7 cellular contexts compared by ENCODE assay signal in genomic region chr12:47306733-47307679, GRCh38.
DNase-seq lines count a peak whose midpoint lies in the region; ATAC-seq and TF ChIP-seq lines count a peak whose summit lies in the region.
"Not testable (repeated sequence)": the region's sequence is repeated elsewhere in the genome, so short reads cannot be mapped to it uniquely, and the experiment has no call there.

No MANE protein-coding gene starts in this region.

- H3K27me3 Mint-ChIP-seq in activated CD4-positive, alpha-beta memory T cell treated with anti-CD3 and anti-CD28 coated beads for 36 hours; activated naive CD4-positive, alpha-beta T cell treated with anti-CD3 and anti-CD28 coated beads, Interleukin-2, amount 50 U/mL, for 24 hours; memory B cell: not testable (repeated sequence)

- not testable (repeated sequence) for H3K27me3 ChIP-seq in PC-3 (ENCODE audit: low read length)

- not testable (repeated sequence) for H3K9me3 ChIP-seq in PC-3 (ENCODE audit: low read length)

- H3K27ac ChIP-seq in PC-3 (ENCODE audit: low read length) = not testable (repeated sequence)

- peaks cover 42% of the 10 kb centered on the region for H3K9me3 Mint-ChIP-seq in activated CD4-positive, alpha-beta memory T cell treated with anti-CD3 and anti-CD28 coated beads for 36 hours
- peaks cover 22% of the 10 kb centered on the region for H3K9me3 Mint-ChIP-seq in activated naive CD4-positive, alpha-beta T cell treated with anti-CD3 and anti-CD28 coated beads, Interleukin-2, amount 50 U/mL, for 24 hours
- not testable (repeated sequence) for H3K9me3 Mint-ChIP-seq in memory B cell

- not testable (repeated sequence) for H3F3A ChIP-seq in PC-3 (ENCODE audit: low read length, unreplicated experiment)

- H3K79me2 ChIP-seq in PC-3 (ENCODE audit: low read length) = not testable (repeated sequence)

- not testable (repeated sequence) for H3K9me2 ChIP-seq in PC-3 (replicated peaks; ENCODE audit: low read length)

- not testable (repeated sequence) for H3K4me3 ChIP-seq in PC-3 (ENCODE audit: low read length)

- peaks cover 40% of the 10 kb centered on the region for H3K36me3 Mint-ChIP-seq in activated CD4-positive, alpha-beta memory T cell treated with anti-CD3 and anti-CD28 coated beads for 36 hours
- peaks cover 50% of the 10 kb centered on the region for H3K36me3 Mint-ChIP-seq in activated naive CD4-positive, alpha-beta T cell treated with anti-CD3 and anti-CD28 coated beads, Interleukin-2, amount 50 U/mL, for 24 hours
- peaks cover 18% of the 10 kb centered on the region for H3K36me3 Mint-ChIP-seq in memory B cell

- ATAC-seq in GM18909 (IDR thresholded peaks at IDR 0.05; ENCODE audit: poor library complexity, unreplicated experiment) (peak; percentile 26), HG02884 (IDR thresholded peaks at IDR 0.05; ENCODE audit: unreplicated experiment) (peak; percentile 16), memory B cell (ENCODE audit: low read depth) (peak; percentile 54)
- ATAC-seq in PC-3 = not testable (repeated sequence)

- peak overlapping the region; percentile 90 for H3K27ac Mint-ChIP-seq in activated CD4-positive, alpha-beta memory T cell treated with anti-CD3 and anti-CD28 coated beads for 36 hours
- H3K27ac Mint-ChIP-seq in activated naive CD4-positive, alpha-beta T cell treated with anti-CD3 and anti-CD28 coated beads, Interleukin-2, amount 50 U/mL, for 24 hours = peak overlapping the region; percentile 97
- H3K27ac Mint-ChIP-seq in memory B cell = peak overlapping the region; percentile 93

- H3K36me3 ChIP-seq in PC-3 (ENCODE audit: low read depth, low read length) = not testable (repeated sequence)

- BruUV-seq in PC-3 (replicated peaks; lab: Mats Ljungman, UMichigan) = TSS peak; percentile 71

- peaks cover 83% of the 10 kb centered on the region for H3K4me1 Mint-ChIP-seq in activated CD4-positive, alpha-beta memory T cell treated with anti-CD3 and anti-CD28 coated beads for 36 hours (ENCODE audit: low read depth)
- peaks cover 76% of the 10 kb centered on the region for H3K4me1 Mint-ChIP-seq in activated naive CD4-positive, alpha-beta T cell treated with anti-CD3 and anti-CD28 coated beads, Interleukin-2, amount 50 U/mL, for 24 hours
- peaks cover 40% of the 10 kb centered on the region for H3K4me1 Mint-ChIP-seq in memory B cell

- peak overlapping the region; percentile 82 for H3K4me3 Mint-ChIP-seq in activated CD4-positive, alpha-beta memory T cell treated with anti-CD3 and anti-CD28 coated beads for 36 hours
- peak overlapping the region; percentile 93 for H3K4me3 Mint-ChIP-seq in activated naive CD4-positive, alpha-beta T cell treated with anti-CD3 and anti-CD28 coated beads, Interleukin-2, amount 50 U/mL, for 24 hours
- peak overlapping the region; percentile 95 for H3K4me3 Mint-ChIP-seq in memory B cell

- POLR2A ChIA-PET in PC-3 (lab: Charles Lee; ENCODE audit: unreplicated experiment) = interaction anchor here (0.6 kb wide), 2 partner anchors 221 to 228 kb away, joined by 3 to 4 read pairs; partner anchors contain the start of gene PCED1B
- POLR2A ChIA-PET in activated CD4-positive, alpha-beta memory T cell treated with anti-CD3 and anti-CD28 coated beads for 36 hours (lab: Charles Lee) = interaction anchor here (0.6 to 2.3 kb wide), 21 partner anchors 9 to 237 kb away, joined by 3 to 44 read pairs (median 4); partner anchors contain the start of gene AMIGO2

- H4K20me1 ChIP-seq in PC-3 (ENCODE audit: low read length) = not testable (repeated sequence)

- CTCF ChIA-PET in PC-3 (lab: Charles Lee) = interaction anchor here (0.7 to 1.0 kb wide), 2 partner anchors 275 to 1198 kb away, joined by 3 to 4 read pairs; no protein-coding TSS in a partner anchor
- CTCF ChIA-PET in activated CD4-positive, alpha-beta memory T cell treated with anti-CD3 and anti-CD28 coated beads for 36 hours (lab: Charles Lee) = interaction anchor here (0.6 to 2.4 kb wide), 19 partner anchors 11 to 274 kb away, joined by 3 to 30 read pairs (median 4); partner anchors contain the start of genes AMIGO2 and PCED1B

- not testable (repeated sequence) for H3K9ac ChIP-seq in PC-3 (ENCODE audit: low read length)

- not testable (repeated sequence) for DNase-seq in PC-3
- peak; percentile 87 for DNase-seq in activated CD4-positive, alpha-beta memory T cell treated with anti-CD3 and anti-CD28 coated beads for 36 hours
- DNase-seq in memory B cell (ENCODE audit: low spot score in 2 of 2) = peak; percentile 21 to 24
- peak; percentile 61 for DNase-seq in stimulated activated CD4-positive, alpha-beta T cell treated with anti-CD3 and anti-CD28 coated beads, Interleukin-4, amount 100 ng/mL, for 1 hour

- TF ChIP-seq CTCF in PC-3 (conservative IDR thresholded peaks at IDR 0.05; ENCODE audit: low read depth, low read length) = not testable (repeated sequence)

- not testable (repeated sequence) for H3K4me1 ChIP-seq in PC-3 (ENCODE audit: insufficient read depth, low read length)

- H2AFZ ChIP-seq in PC-3 (ENCODE audit: low read length) = peak overlapping the region; percentile 48; the same call in 1 of the 2 replicates

- intact Hi-C loops in PC-3 (cut with micrococcal nuclease) = loop anchor here (2.0 to 5.0 kb wide), 4 partner anchors 60 to 226 kb away; no protein-coding TSS in a partner anchor
- intact Hi-C loops in activated CD4-positive, alpha-beta memory T cell treated with anti-CD3 and anti-CD28 coated beads for 36 hours (cut with micrococcal nuclease) = loop anchor here (1.0 to 2.0 kb wide), 5 partner anchors 31 to 228 kb away; partner anchors contain the start of genes AMIGO2 and PCED1B

- 0 out of 2 replicates have a peak overlapping the region, but pooled peaks have one; percentile 4 for H3K4me2 ChIP-seq in PC-3 (ENCODE audit: low read length)
